12 cellular contexts compared by ENCODE assay signal in the genomic region with DNA sequence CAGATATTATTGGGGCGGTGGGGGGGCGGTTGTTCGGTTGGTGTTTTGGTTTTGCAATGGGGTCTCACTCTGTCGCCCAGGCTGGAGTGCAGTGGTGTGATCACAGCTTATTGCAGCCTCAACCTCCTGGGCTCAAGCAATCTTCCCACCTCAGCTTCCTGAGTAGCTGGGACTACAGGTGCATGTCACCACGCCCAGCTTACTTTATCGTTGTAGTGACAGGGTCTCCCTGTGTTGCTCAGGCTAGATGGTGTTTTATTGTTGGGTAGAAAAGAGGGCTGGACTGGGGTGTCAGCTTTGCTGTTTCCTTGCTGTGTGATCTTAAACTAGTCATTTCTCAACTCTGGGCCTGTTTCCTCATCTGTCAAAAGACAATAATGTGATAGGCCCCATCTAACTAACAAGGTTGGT.
A peak's percentile ranks its signal among the peaks of the same experiment; 100 is the strongest.
DNase-seq lines count a peak whose midpoint lies in the region; ATAC-seq and TF ChIP-seq lines count a peak whose summit lies in the region.
"Had no signal": no experiment of that assay in that cellular context is flagged by ENCODE, and none has a peak within 500 bp of the region (broad histone marks: within the 10 kb centered on the region; RNA-seq: fewer than 3 reads in every experiment).

No MANE protein-coding gene starts in this region.

- peak; percentile 48 for ATAC-seq in DND-41 (ENCODE audit: insufficient read depth, low read depth)
- ATAC-seq in HG03196 (IDR thresholded peaks at IDR 0.05; ENCODE audit: unreplicated experiment): no peak
- ATAC-seq: gastroesophageal sphincter had no signal

- H3K36me3 ChIP-seq in DND-41 (ENCODE audit: insufficient read depth, low read length): no peaks in the 10 kb centered on the region
- no peaks in the 10 kb centered on the region for H3K36me3 ChIP-seq in effector memory CD4-positive, alpha-beta T cell (ENCODE audit: control insufficient read depth, insufficient read depth, low read length)
- H3K36me3 ChIP-seq: WERI-Rb-1 had no signal

- in situ Hi-C loops in ACHN (cut with HindIII; ENCODE audit: low pct_ligation_motif_present, low pct_unique_long_range_greater_than_20kb, low sequenced_read_pairs): no loop called here

- H3K4me3 ChIP-seq in DND-41 (ENCODE audit: low read depth in 1 of 2, low read length in 2 of 2): peak overlapping the region in 1 of 2 experiments; percentile 18; a peak in 1 of 4 replicates
- H3K4me3 ChIP-seq in effector memory CD4-positive, alpha-beta T cell (ENCODE audit: insufficient read depth, low read depth, low read length, poor library complexity, severe bottlenecking): peak overlapping the region; percentile 3
- H3K4me3 ChIP-seq: gastroesophageal sphincter had no signal

- H3K9me3 ChIP-seq in DND-41 (ENCODE audit: insufficient read depth, low read length, severe bottlenecking): no peaks in the 10 kb centered on the region
- H3K9me3 ChIP-seq in effector memory CD4-positive, alpha-beta T cell (ENCODE audit: control insufficient read depth, low read length): no peaks in the 10 kb centered on the region
- H3K9me3 ChIP-seq: gastroesophageal sphincter had no signal

- H4K20me1 ChIP-seq in DND-41 (ENCODE audit: insufficient read depth, low read length): no peaks in the 10 kb centered on the region

- peak overlapping the region; percentile 42 for H3K9ac ChIP-seq in DND-41 (ENCODE audit: low read depth, low read length)

- peak overlapping the region; percentile 45 for H3K4me2 ChIP-seq in DND-41 (ENCODE audit: insufficient read depth, low read length)

- peaks cover 32% of the 10 kb centered on the region for H3K4me1 ChIP-seq in DND-41 (ENCODE audit: insufficient read depth, low read length)
- peaks cover 34% of the 10 kb centered on the region for H3K4me1 ChIP-seq in effector memory CD4-positive, alpha-beta T cell (ENCODE audit: control insufficient read depth, insufficient read depth, low read length, poor library complexity, severe bottlenecking)

- H3K79me2 ChIP-seq in DND-41 (ENCODE audit: insufficient read depth, low read length): no peaks in the 10 kb centered on the region

- H3K27me3 ChIP-seq in DND-41 (ENCODE audit: insufficient read depth, low read length, poor library complexity): no peaks in the 10 kb centered on the region
- no peaks in the 10 kb centered on the region for H3K27me3 ChIP-seq in effector memory CD4-positive, alpha-beta T cell (replicated peaks; ENCODE audit: control insufficient read depth, insufficient read depth, low read length, poor library complexity, severe bottlenecking)
- H3K27me3 ChIP-seq: gastroesophageal sphincter had no signal

- peak overlapping the region; percentile 65 for H2AFZ ChIP-seq in DND-41 (ENCODE audit: low read depth, low read length)

- no peak for TF ChIP-seq CTCF in DND-41 (IDR thresholded peaks at IDR 0.05; ENCODE audit: borderline replicate concordance, extremely low read depth, low read length, poor library complexity, severe bottlenecking)

- DNase-seq in AML-193 (lab: John Stamatoyannopoulos, UW) (peak; percentile 90 to 91), DND-41 (peak; percentile 48), SKM-1 (lab: John Stamatoyannopoulos, UW; ENCODE audit: unreplicated experiment) (peak; percentile 91), ACHN (no peak), NCI-H2171 (lab: John Stamatoyannopoulos, UW) (no peak)
- no peak for DNase-seq in effector memory CD4-positive, alpha-beta T cell
- no peak for DNase-seq in stimulated activated CD4-positive, alpha-beta T cell treated with anti-CD3 and anti-CD28 coated beads, Interleukin-2, amount 100 ng/mL, for 48 hours
- DNase-seq: amniotic stem cell, small intestine, WERI-Rb-1 had no signal

- H3K27ac ChIP-seq in DND-41 (ENCODE audit: low read length): peak overlapping the region; percentile 87
- peak overlapping the region; percentile 55 for H3K27ac ChIP-seq in effector memory CD4-positive, alpha-beta T cell (ENCODE audit: insufficient read depth, low read length, poor library complexity, severe bottlenecking)
- H3K27ac ChIP-seq: gastroesophageal sphincter, WERI-Rb-1 had no signal

Comparison
In these comparisons a context has a peak if more than half of its experiments do, and no peak if none do; other contexts are left out.
1. DNase-seq: peak in AML-193 (2 of 2), DND-41 (single experiment) and SKM-1 (single experiment); none in effector memory CD4-positive, alpha-beta T cell (0 of 3), ACHN (single experiment), NCI-H2171 (single experiment) and stimulated activated CD4-positive, alpha-beta T cell treated with anti-CD3 and anti-CD28 coated beads, Interleukin-2, amount 100 ng/mL, for 48 hours (0 of 2).